25 cellular contexts compared by ENCODE assay signal in genomic region chr18:49625021-49625691, GRCh38.
DNase-seq lines count a peak whose midpoint lies in the region; ATAC-seq and TF ChIP-seq lines count a peak whose summit lies in the region.
"Had no signal": no experiment of that assay in that cellular context is flagged by ENCODE, and none has a peak within 500 bp of the region (broad histone marks: within the 10 kb centered on the region; RNA-seq: fewer than 3 reads in every experiment).

No MANE protein-coding gene starts in this region.

- no peak overlapping the region for H3K4me3 ChIP-seq in LNCaP clone FGC (ENCODE audit: low read depth, low read length)
- no peak overlapping the region for H3K4me3 ChIP-seq in choroid plexus epithelial cell (ENCODE audit: low read depth, low read length)
- no peak overlapping the region for H3K4me3 ChIP-seq in skeletal muscle cell (ENCODE audit: low read depth, low read length)
- no peak overlapping the region for H3K4me3 ChIP-seq in psoas muscle
- H3K4me3 ChIP-seq in right atrium auricular region = no peak overlapping the region
- no peak overlapping the region for H3K4me3 ChIP-seq in heart left ventricle
- H3K4me3 ChIP-seq: body of pancreas, esophagus squamous epithelium, left ventricle myocardium inferior, SK-N-MC, spleen, thoracic aorta had no signal

- peaks cover 8% of the 10 kb centered on the region for H3K4me1 ChIP-seq in psoas muscle
- H3K4me1 ChIP-seq in right atrium auricular region = no peaks in the 10 kb centered on the region
- peaks cover 0 to 5% (median 0%) of the 10 kb centered on the region in 12 donors for H3K4me1 ChIP-seq in heart left ventricle
- H3K4me1 ChIP-seq: left ventricle myocardium inferior had no signal

- H3K9me3 ChIP-seq in psoas muscle (no peaks in the 10 kb centered on the region), right atrium auricular region (no peaks in the 10 kb centered on the region), heart left ventricle (no peaks in the 10 kb centered on the region)
- H3K9me3 ChIP-seq: body of pancreas, esophagus squamous epithelium, left ventricle myocardium inferior, spleen, thoracic aorta had no signal

- no peak for TF ChIP-seq POLR2A in heart left ventricle (IDR thresholded peaks at IDR 0.05)

- H3K36me3 ChIP-seq in psoas muscle (ENCODE audit: insufficient read depth in 1 of 2, low read depth in 1 of 2) (no peaks in the 10 kb centered on the region), right atrium auricular region (no peaks in the 10 kb centered on the region), heart left ventricle (no peaks in the 10 kb centered on the region)
- H3K36me3 ChIP-seq: esophagus squamous epithelium, left ventricle myocardium inferior, spleen, thoracic aorta had no signal

- TF ChIP-seq CTCF in LNCaP clone FGC (IDR thresholded peaks at IDR 0.05; ENCODE audit: control insufficient read depth, extremely low read depth, insufficient read depth) (no peak), choroid plexus epithelial cell (conservative IDR thresholded peaks at IDR 0.05; ENCODE audit: low read depth, low read length) (no peak), psoas muscle (IDR thresholded peaks at IDR 0.05) (no peak), right atrium auricular region (IDR thresholded peaks at IDR 0.05) (no peak), heart left ventricle (IDR thresholded peaks at IDR 0.05) (no peak)

- DNase-seq in LNCaP clone FGC (ENCODE audit: low read depth) = peak; percentile 27
- DNase-seq in choroid plexus epithelial cell (ENCODE audit: low read depth) = peak; percentile 66
- peak; percentile 47 for DNase-seq in left kidney (ENCODE audit: low read depth, low spot score)
- DNase-seq in skeletal muscle cell (ENCODE audit: low read depth) = peak; percentile 54
- DNase-seq in LoVo (ENCODE audit: low spot score) = no peak
- no peak for DNase-seq in psoas muscle
- DNase-seq in right atrium auricular region (ENCODE audit: low spot score) = no peak
- DNase-seq in heart left ventricle = no peak
- DNase-seq: activated CD4-positive, alpha-beta T cell treated with anti-CD3 and anti-CD28 coated beads, Interleukin-2, amount 10 ng/mL, durations not matched to agents 7 days and 5 days; body of pancreas; DND-41; effector memory CD4-positive, alpha-beta T cell; esophagus squamous epithelium; left ventricle myocardium inferior; NCI-H1105; NCI-H510A treated with DMSO at 0.1 percent for 48 hours; RPMI8226; spleen; stimulated activated CD4-positive, alpha-beta T cell treated with anti-CD3 and anti-CD28 coated beads, Interleukin-4, amount 100 ng/mL, for 1 hour; stimulated activated naive CD4-positive, alpha-beta T cell treated with Interleukin-2 at 50 U/mL for 16 hours; T-helper 17 cell had no signal

- intact Hi-C loops in psoas muscle (cut with DNase I) (no loop called here), heart left ventricle (cut with DNase I) (loop anchor here in 2 of 10 donors (10.0 kb wide), 2 partner anchors 60 to 120 kb away; partner anchors contain the start of gene LIPG (in 1 of the 2))

- H3K27me3 ChIP-seq in psoas muscle (ENCODE audit: insufficient read depth in 3 of 3, low read length in 2 of 3) = peaks cover 0 to 3% (median 0%) of the 10 kb centered on the region in 3 donors
- no peaks in the 10 kb centered on the region for H3K27me3 ChIP-seq in right atrium auricular region
- peaks cover 0 to 41% (median 6%) of the 10 kb centered on the region in 9 donors for H3K27me3 ChIP-seq in heart left ventricle
- H3K27me3 ChIP-seq: body of pancreas had no signal

- ATAC-seq in psoas muscle (no peak), heart left ventricle (no peak)
- ATAC-seq: activated T-helper 17 cell treated with anti-CD3 and anti-CD28 coated beads, Interleukin-2, amount 50 U/mL, for 72 hours; body of pancreas; CD8-positive, alpha-beta T cell; T-helper 17 cell had no signal

- H3K27ac ChIP-seq in psoas muscle (no peak overlapping the region), right atrium auricular region (no peak overlapping the region), heart left ventricle (no peak overlapping the region)
- H3K27ac ChIP-seq: body of pancreas, esophagus squamous epithelium, left ventricle myocardium inferior, SK-N-MC, spleen, thoracic aorta had no signal

- 67 to 75% (median 68%) methylated on average over 9 of the region's 9 CpGs for whole genome bisulfite sequencing in psoas muscle, 3 donors
- WGBS in heart left ventricle, 4 donors = 82 to 88% (median 85%) methylated on average over 9 of the region's 9 CpGs

Comparison
In these comparisons a context has a peak if more than half of its experiments do, and no peak if none do; other contexts are left out.
1. DNase-seq: peak in LNCaP clone FGC (single experiment), choroid plexus epithelial cell (single experiment), left kidney (single experiment) and skeletal muscle cell (single experiment); none in LoVo (single experiment), psoas muscle (0 of 2), right atrium auricular region (single experiment) and heart left ventricle (0 of 5).